ENCODE assay signal across 15 cellular contexts in the genomic region with DNA sequence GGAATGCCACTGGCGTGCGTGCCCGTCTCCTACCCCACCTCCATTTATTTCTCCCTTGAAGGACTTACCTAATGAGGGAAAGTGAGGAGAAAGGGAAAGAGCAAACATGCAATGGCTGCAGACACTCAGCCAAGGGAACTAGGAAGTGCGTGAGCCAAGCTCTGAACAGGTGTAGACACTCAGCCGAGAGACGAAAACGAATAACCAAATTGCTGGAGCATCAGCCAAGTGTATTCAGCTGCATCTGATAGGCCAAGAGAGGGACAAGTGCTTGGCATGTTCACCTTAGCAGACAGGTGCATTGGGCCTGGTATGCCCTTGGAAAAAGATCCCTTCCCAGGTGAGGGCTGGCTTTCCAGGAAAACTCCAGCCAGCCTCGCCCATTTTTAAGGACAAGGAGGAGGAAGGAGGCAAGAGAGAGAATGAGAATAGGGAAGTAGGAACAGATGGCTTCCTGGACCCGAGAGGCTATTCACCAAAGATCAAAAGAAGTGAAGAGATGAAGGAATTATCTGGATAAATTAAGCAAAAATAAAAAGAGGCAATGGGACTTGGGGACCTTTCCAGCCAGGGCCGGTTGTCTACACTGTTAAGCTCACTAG.
DNase-seq lines count a peak whose midpoint lies in the region; ATAC-seq and TF ChIP-seq lines count a peak whose summit lies in the region.
"Had no signal": no experiment of that assay in that cellular context is flagged by ENCODE, and none has a peak within 500 bp of the region (broad histone marks: within the 10 kb centered on the region; RNA-seq: fewer than 3 reads in every experiment).

No MANE protein-coding gene starts in this region.

- H3K9me3 Mint-ChIP-seq in activated T-cell treated with anti-CD3 and anti-CD28 coated beads, Interleukin-2, amount 50 U/mL, for 72 hours: peaks cover 7% of the 10 kb centered on the region in 2 donors
- H3K9me3 Mint-ChIP-seq in activated B cell treated with CpG ODN at 0.5 μM for 24 hours: peaks cover 8% of the 10 kb centered on the region
- H3K9me3 Mint-ChIP-seq in stimulated activated naive B cell treated with anti-CD40 and anti-IgM and Interleukin-4, amounts not matched to agents 10 μg/mL and 1 μg/mL and 100 μg/mL, for 72 hours: peaks cover 4 to 7% of the 10 kb centered on the region in 2 donors
- peaks cover under 1% of the 10 kb centered on the region for H3K9me3 Mint-ChIP-seq in activated CD8-positive, alpha-beta T cell treated with anti-CD3 and anti-CD28 coated beads, Interleukin-2, amount 10 ng/mL, durations not matched to agents 7 days and 5 days (ENCODE audit: insufficient read depth)

- peak overlapping the region; percentile 8 for H3K27ac Mint-ChIP-seq in activated T-cell treated with anti-CD3 and anti-CD28 coated beads, Interleukin-2, amount 50 U/mL, for 72 hours
- peak overlapping the region; percentile 75 for H3K27ac Mint-ChIP-seq in activated B cell treated with CpG ODN at 0.5 μM for 24 hours
- peak overlapping the region; percentile 95 for H3K27ac Mint-ChIP-seq in stimulated activated naive B cell treated with anti-CD40 and anti-IgM and Interleukin-4, amounts not matched to agents 10 μg/mL and 1 μg/mL and 100 μg/mL, for 72 hours
- H3K27ac Mint-ChIP-seq in activated CD8-positive, alpha-beta T cell treated with anti-CD3 and anti-CD28 coated beads, Interleukin-2, amount 10 ng/mL, durations not matched to agents 7 days and 5 days: no peak overlapping the region

- H3K27ac ChIP-seq in caudate nucleus (ENCODE audit: low read depth, low read length): no peak overlapping the region
- H3K27ac ChIP-seq: gastroesophageal sphincter, tibial nerve had no signal

- POLR2A ChIA-PET in activated B cell treated with CpG ODN at 0.5 μM for 24 hours (lab: Charles Lee): interaction anchor here (1.0 to 3.0 kb wide), 8 partner anchors 11 to 333 kb away, joined by 3 to 17 read pairs (median 6); partner anchors contain the start of gene IRF2BP2
- POLR2A ChIA-PET in activated CD8-positive, alpha-beta T cell treated with anti-CD3 and anti-CD28 coated beads, Interleukin-2, amount 10 ng/mL, durations not matched to agents 7 days and 5 days (lab: Charles Lee): interaction anchor here (1.2 kb wide), 1 partner anchor 11 kb away, joined by 4 read pairs; no protein-coding TSS in a partner anchor

- CTCF ChIA-PET in activated B cell treated with CpG ODN at 0.5 μM for 24 hours (lab: Charles Lee): interaction anchor here (1.2 kb wide), 1 partner anchor 140 kb away, joined by 3 read pairs; no protein-coding TSS in a partner anchor
- CTCF ChIA-PET in activated CD8-positive, alpha-beta T cell treated with anti-CD3 and anti-CD28 coated beads, Interleukin-2, amount 10 ng/mL, durations not matched to agents 7 days and 5 days (lab: Charles Lee): interaction anchor here (1.2 to 3.0 kb wide), 4 partner anchors 10 to 101 kb away, joined by 3 to 12 read pairs (median 7); no protein-coding TSS in a partner anchor

- DNase-seq in activated T-cell treated with anti-CD3 and anti-CD28 coated beads, Interleukin-2, amount 50 U/mL, for 72 hours: no peak
- DNase-seq in activated T-cell treated with anti-CD3 and anti-CD28 coated beads, Interleukin-2, amount 50 U/mL, for 1 hour: no peak
- DNase-seq in NCI-H187 (lab: John Stamatoyannopoulos, UW): peak; percentile 29 to 65
- no peak for DNase-seq in activated B cell treated with CpG ODN at 0.5 μM for 24 hours
- no peak for DNase-seq in stimulated activated naive B cell treated with anti-CD40 and anti-IgM and Interleukin-4, amounts not matched to agents 10 μg/mL and 1 μg/mL and 100 μg/mL, for 72 hours
- no peak for DNase-seq in activated CD8-positive, alpha-beta T cell treated with anti-CD3 and anti-CD28 coated beads, Interleukin-2, amount 10 ng/mL, durations not matched to agents 7 days and 5 days
- DNase-seq in caudate nucleus (lab: John Stamatoyannopoulos, UW): no peak
- DNase-seq in NCI-H146 treated with DMSO at 0.1 percent for 48 hours (lab: John Stamatoyannopoulos, UW; ENCODE audit: unreplicated experiment): no peak
- DNase-seq: activated CD4-positive, CD25-positive, alpha-beta regulatory T cell; NCI-H446; PC-3; retina had no signal

- TF ChIP-seq CTCF in activated B cell treated with CpG ODN at 0.5 μM for 24 hours (IDR thresholded peaks at IDR 0.05): no peak

- peaks cover 8 to 9% of the 10 kb centered on the region in 2 donors for H3K36me3 Mint-ChIP-seq in activated T-cell treated with anti-CD3 and anti-CD28 coated beads, Interleukin-2, amount 50 U/mL, for 72 hours (ENCODE audit: insufficient read depth in 2 of 2)
- H3K36me3 Mint-ChIP-seq in activated B cell treated with CpG ODN at 0.5 μM for 24 hours (ENCODE audit: low read depth): no peaks in the 10 kb centered on the region
- H3K36me3 Mint-ChIP-seq in stimulated activated naive B cell treated with anti-CD40 and anti-IgM and Interleukin-4, amounts not matched to agents 10 μg/mL and 1 μg/mL and 100 μg/mL, for 72 hours: peaks cover 4 to 5% of the 10 kb centered on the region in 2 donors
- peaks cover 4% of the 10 kb centered on the region for H3K36me3 Mint-ChIP-seq in activated CD8-positive, alpha-beta T cell treated with anti-CD3 and anti-CD28 coated beads, Interleukin-2, amount 10 ng/mL, durations not matched to agents 7 days and 5 days (ENCODE audit: low read depth)

- H3K4me3 Mint-ChIP-seq in activated T-cell treated with anti-CD3 and anti-CD28 coated beads, Interleukin-2, amount 50 U/mL, for 72 hours: no peak overlapping the region
- H3K4me3 Mint-ChIP-seq in activated B cell treated with CpG ODN at 0.5 μM for 24 hours: peak overlapping the region; percentile 29
- peak overlapping the region; percentile 5 to 36 for H3K4me3 Mint-ChIP-seq in stimulated activated naive B cell treated with anti-CD40 and anti-IgM and Interleukin-4, amounts not matched to agents 10 μg/mL and 1 μg/mL and 100 μg/mL, for 72 hours
- no peak overlapping the region for H3K4me3 Mint-ChIP-seq in activated CD8-positive, alpha-beta T cell treated with anti-CD3 and anti-CD28 coated beads, Interleukin-2, amount 10 ng/mL, durations not matched to agents 7 days and 5 days
- H3K4me3 Mint-ChIP-seq: activated T-helper 1 cell treated with anti-CD3 and anti-CD28 coated beads, Interleukin-12 subunit alpha, Interleukin-12 subunit beta, Interleukin-2, Interleukin-4 antibody, amounts not matched to agents 30 ng/mL and 10 ng/mL and 1 ng/mL, durations not matched to agents 14 hours and 24 hours and 36 hours had no signal

- peaks cover 34% of the 10 kb centered on the region for H3K4me1 Mint-ChIP-seq in activated T-cell treated with anti-CD3 and anti-CD28 coated beads, Interleukin-2, amount 50 U/mL, for 72 hours (ENCODE audit: low read depth)
- peaks cover 39% of the 10 kb centered on the region for H3K4me1 Mint-ChIP-seq in activated B cell treated with CpG ODN at 0.5 μM for 24 hours
- H3K4me1 Mint-ChIP-seq in stimulated activated naive B cell treated with anti-CD40 and anti-IgM and Interleukin-4, amounts not matched to agents 10 μg/mL and 1 μg/mL and 100 μg/mL, for 72 hours: peaks cover 28 to 42% of the 10 kb centered on the region in 2 donors
- H3K4me1 Mint-ChIP-seq in activated CD8-positive, alpha-beta T cell treated with anti-CD3 and anti-CD28 coated beads, Interleukin-2, amount 10 ng/mL, durations not matched to agents 7 days and 5 days (ENCODE audit: low read depth): peaks cover 6% of the 10 kb centered on the region

- ATAC-seq in activated T-cell treated with anti-CD3 and anti-CD28 coated beads, Interleukin-2, amount 50 U/mL, for 72 hours (replicated peaks in 1 of 2): no peak
- peak; percentile 61 for ATAC-seq in activated B cell treated with CpG ODN at 0.5 μM for 24 hours (ENCODE audit: low read depth)
- ATAC-seq in stimulated activated naive B cell treated with anti-CD40 and anti-IgM and Interleukin-4, amounts not matched to agents 10 μg/mL and 1 μg/mL and 100 μg/mL, for 72 hours (replicated peaks): peak; percentile 47 to 57
- no peak for ATAC-seq in activated CD8-positive, alpha-beta T cell treated with anti-CD3 and anti-CD28 coated beads, Interleukin-2, amount 10 ng/mL, durations not matched to agents 7 days and 5 days
- ATAC-seq: gastroesophageal sphincter, PC-3 had no signal

- no peaks in the 10 kb centered on the region for H3K27me3 Mint-ChIP-seq in activated T-cell treated with anti-CD3 and anti-CD28 coated beads, Interleukin-2, amount 50 U/mL, for 72 hours (ENCODE audit: low read depth)
- no peaks in the 10 kb centered on the region for H3K27me3 Mint-ChIP-seq in activated B cell treated with CpG ODN at 0.5 μM for 24 hours
- H3K27me3 Mint-ChIP-seq in stimulated activated naive B cell treated with anti-CD40 and anti-IgM and Interleukin-4, amounts not matched to agents 10 μg/mL and 1 μg/mL and 100 μg/mL, for 72 hours: no peaks in the 10 kb centered on the region
- no peaks in the 10 kb centered on the region for H3K27me3 Mint-ChIP-seq in activated CD8-positive, alpha-beta T cell treated with anti-CD3 and anti-CD28 coated beads, Interleukin-2, amount 10 ng/mL, durations not matched to agents 7 days and 5 days (ENCODE audit: low read depth)

- intact Hi-C loops in activated B cell treated with CpG ODN at 0.5 μM for 24 hours (cut with micrococcal nuclease): loop anchor here (1.0 to 2.0 kb wide), 2 partner anchors 11 to 17 kb away; no protein-coding TSS in a partner anchor

Comparison
In these comparisons a context has a peak if more than half of its experiments do, and no peak if none do; other contexts are left out.
1. ATAC-seq: peak in activated B cell treated with CpG ODN at 0.5 μM for 24 hours (single experiment) and stimulated activated naive B cell treated with anti-CD40 and anti-IgM and Interleukin-4, amounts not matched to agents 10 μg/mL and 1 μg/mL and 100 μg/mL, for 72 hours (2 of 2); none in activated T-cell treated with anti-CD3 and anti-CD28 coated beads, Interleukin-2, amount 50 U/mL, for 72 hours (0 of 2) and activated CD8-positive, alpha-beta T cell treated with anti-CD3 and anti-CD28 coated beads, Interleukin-2, amount 10 ng/mL, durations not matched to agents 7 days and 5 days (single experiment).
2. DNase-seq: peak in NCI-H187 (2 of 2); none in activated T-cell treated with anti-CD3 and anti-CD28 coated beads, Interleukin-2, amount 50 U/mL, for 72 hours (0 of 2), activated T-cell treated with anti-CD3 and anti-CD28 coated beads, Interleukin-2, amount 50 U/mL, for 1 hour (single experiment), activated B cell treated with CpG ODN at 0.5 μM for 24 hours (single experiment), stimulated activated naive B cell treated with anti-CD40 and anti-IgM and Interleukin-4, amounts not matched to agents 10 μg/mL and 1 μg/mL and 100 μg/mL, for 72 hours (single experiment), activated CD8-positive, alpha-beta T cell treated with anti-CD3 and anti-CD28 coated beads, Interleukin-2, amount 10 ng/mL, durations not matched to agents 7 days and 5 days (single experiment), caudate nucleus (0 of 61) and NCI-H146 treated with DMSO at 0.1 percent for 48 hours (single experiment).
3. H3K4me3 Mint-ChIP-seq: peak in activated B cell treated with CpG ODN at 0.5 μM for 24 hours (single experiment) and stimulated activated naive B cell treated with anti-CD40 and anti-IgM and Interleukin-4, amounts not matched to agents 10 μg/mL and 1 μg/mL and 100 μg/mL, for 72 hours (2 of 2); none in activated T-cell treated with anti-CD3 and anti-CD28 coated beads, Interleukin-2, amount 50 U/mL, for 72 hours (0 of 2) and activated CD8-positive, alpha-beta T cell treated with anti-CD3 and anti-CD28 coated beads, Interleukin-2, amount 10 ng/mL, durations not matched to agents 7 days and 5 days (single experiment).